Comparison of ENCODE assay signal across 9 cellular contexts in the genomic region with DNA sequence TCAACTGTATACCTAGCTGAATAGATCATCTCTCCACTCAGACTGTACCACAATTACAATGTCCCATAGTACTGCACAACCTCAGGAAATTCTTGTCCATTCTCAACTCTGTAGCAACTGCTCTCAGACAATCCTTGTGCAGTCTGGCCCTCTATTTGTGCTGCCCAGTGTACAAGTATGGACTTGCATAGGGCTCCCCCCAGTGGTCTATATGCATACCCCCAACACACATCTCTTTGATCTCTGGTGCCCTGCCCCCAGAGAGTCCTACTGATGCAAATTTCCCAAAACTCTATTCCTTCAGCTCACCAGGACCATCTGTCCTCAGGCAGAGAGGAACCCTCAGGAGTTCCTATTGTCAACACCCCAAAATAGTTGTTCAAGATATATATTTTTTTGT.
DNase-seq lines count a peak whose midpoint lies in the region; ATAC-seq and TF ChIP-seq lines count a peak whose summit lies in the region.
"Had no signal": no experiment of that assay in that cellular context is flagged by ENCODE, and none has a peak within 500 bp of the region (broad histone marks: within the 10 kb centered on the region; RNA-seq: fewer than 3 reads in every experiment).

No MANE protein-coding gene starts in this region.

- no peak overlapping the region for H3K4me3 ChIP-seq in Panc1 (ENCODE audit: low read depth in 2 of 2, low read length in 2 of 2)

- POLR2A ChIA-PET in Panc1 (lab: Charles Lee), result no interaction called here
- POLR2A ChIA-PET in activated CD4-positive, alpha-beta memory T cell treated with anti-CD3 and anti-CD28 coated beads, Interleukin-2, amount 10 ng/mL, durations not matched to agents 7 days and 5 days (lab: Charles Lee), result no interaction called here

- H3K36me3 Mint-ChIP-seq in activated CD4-positive, alpha-beta memory T cell treated with anti-CD3 and anti-CD28 coated beads, Interleukin-2, amount 10 ng/mL, durations not matched to agents 7 days and 5 days (ENCODE audit: low read depth), result no peaks in the 10 kb centered on the region

- H3K9me3 Mint-ChIP-seq in activated CD4-positive, alpha-beta memory T cell treated with anti-CD3 and anti-CD28 coated beads, Interleukin-2, amount 10 ng/mL, durations not matched to agents 7 days and 5 days, result no peaks in the 10 kb centered on the region

- H3K27me3 Mint-ChIP-seq in activated CD4-positive, alpha-beta memory T cell treated with anti-CD3 and anti-CD28 coated beads, Interleukin-2, amount 10 ng/mL, durations not matched to agents 7 days and 5 days, result no peaks in the 10 kb centered on the region
- H3K27me3 Mint-ChIP-seq: dendritic cell treated with granulocyte-macrophage colony-stimulating factor and Interleukin-4, amounts not matched to agents 40 ng/mL and 50 ng/mL, for 4 days had no signal

- H3K4me3 Mint-ChIP-seq in activated CD4-positive, alpha-beta memory T cell treated with anti-CD3 and anti-CD28 coated beads, Interleukin-2, amount 10 ng/mL, durations not matched to agents 7 days and 5 days, result no peak overlapping the region
- H3K4me3 Mint-ChIP-seq: dendritic cell treated with granulocyte-macrophage colony-stimulating factor and Interleukin-4, amounts not matched to agents 40 ng/mL and 50 ng/mL, for 4 days had no signal

- no TSS peak for BruUV-seq in Panc1 (replicated peaks; lab: Mats Ljungman, UMichigan)

- H3K4me1 ChIP-seq in Panc1 (ENCODE audit: control insufficient read depth, insufficient read depth, low read length), result no peaks in the 10 kb centered on the region

- no peaks in the 10 kb centered on the region for H3K9me3 ChIP-seq in Panc1 (ENCODE audit: control insufficient read depth, insufficient read depth, low read depth, low read length)

- no peaks in the 10 kb centered on the region for H3K36me3 ChIP-seq in Panc1 (ENCODE audit: control insufficient read depth, insufficient read depth, low read length)

- in situ Hi-C loops in Panc1 (cut with HindIII; ENCODE audit: low pct_unique_long_range_greater_than_20kb, low sequenced_read_pairs), result no loop called here

- CTCF ChIA-PET in Panc1 (lab: Charles Lee), result interaction anchor here (0.7 kb wide), 1 partner anchor 687 kb away, joined by 3 read pairs; no protein-coding TSS in a partner anchor
- CTCF ChIA-PET in activated CD4-positive, alpha-beta memory T cell treated with anti-CD3 and anti-CD28 coated beads, Interleukin-2, amount 10 ng/mL, durations not matched to agents 7 days and 5 days (lab: Charles Lee), result no interaction called here

- TF ChIP-seq CTCF in Panc1 (IDR thresholded peaks at IDR 0.05), result peak; percentile 33

- peak; percentile 84 for ATAC-seq in GM19438 (IDR thresholded peaks at IDR 0.05; ENCODE audit: low read depth, unreplicated experiment)
- peak; percentile 90 for ATAC-seq in HG03520 (IDR thresholded peaks at IDR 0.05; ENCODE audit: unreplicated experiment)
- ATAC-seq in Panc1, result peak; percentile 66; the same call in 1 of the 2 replicates

- H3K4me1 Mint-ChIP-seq in activated CD4-positive, alpha-beta memory T cell treated with anti-CD3 and anti-CD28 coated beads, Interleukin-2, amount 10 ng/mL, durations not matched to agents 7 days and 5 days, result no peaks in the 10 kb centered on the region

- no peaks in the 10 kb centered on the region for H3K27me3 ChIP-seq in Panc1 (ENCODE audit: control insufficient read depth, insufficient read depth, low read length)

- intact Hi-C loops in Panc1 (cut with micrococcal nuclease; ENCODE audit: unreplicated experiment), result no loop called here

- H3K27ac ChIP-seq in Panc1 (ENCODE audit: low read length), result no peak overlapping the region

- H3K27ac Mint-ChIP-seq in activated CD4-positive, alpha-beta memory T cell treated with anti-CD3 and anti-CD28 coated beads, Interleukin-2, amount 10 ng/mL, durations not matched to agents 7 days and 5 days, result no peak overlapping the region
- H3K27ac Mint-ChIP-seq: dendritic cell treated with granulocyte-macrophage colony-stimulating factor and Interleukin-4, amounts not matched to agents 40 ng/mL and 50 ng/mL, for 4 days had no signal

- peak; percentile 14 for DNase-seq in DMS153 (lab: John Stamatoyannopoulos, UW)
- DNase-seq in Panc1 (ENCODE audit: low read depth, low spot score), result peak; percentile 2
- DNase-seq in kidney tubule cell (ENCODE audit: low spot score), result peak; percentile 18
- DNase-seq in activated CD4-positive, alpha-beta memory T cell treated with anti-CD3 and anti-CD28 coated beads, Interleukin-2, amount 10 ng/mL, durations not matched to agents 7 days and 5 days, result no peak
- no peak for DNase-seq in DMS114 treated with DMSO at 0.1 percent for 48 hours (lab: John Stamatoyannopoulos, UW; ENCODE audit: unreplicated experiment)
- no peak for DNase-seq in activated naive CD4-positive, alpha-beta T cell treated with Interleukin-2 at 50 U/mL for 16 hours

Comparison
In these comparisons a context has a peak if more than half of its experiments do, and no peak if none do; other contexts are left out.
1. DNase-seq: peak in DMS153 (single experiment), Panc1 (single experiment) and kidney tubule cell (single experiment); none in activated CD4-positive, alpha-beta memory T cell treated with anti-CD3 and anti-CD28 coated beads, Interleukin-2, amount 10 ng/mL, durations not matched to agents 7 days and 5 days (single experiment), DMS114 treated with DMSO at 0.1 percent for 48 hours (single experiment) and activated naive CD4-positive, alpha-beta T cell treated with Interleukin-2 at 50 U/mL for 16 hours (single experiment).
2. Peak in every context shown above with its lines, with median percentiles within 50 percentile points of each other: ATAC-seq.